23 cellular contexts compared by ENCODE assay signal in the genomic region with DNA sequence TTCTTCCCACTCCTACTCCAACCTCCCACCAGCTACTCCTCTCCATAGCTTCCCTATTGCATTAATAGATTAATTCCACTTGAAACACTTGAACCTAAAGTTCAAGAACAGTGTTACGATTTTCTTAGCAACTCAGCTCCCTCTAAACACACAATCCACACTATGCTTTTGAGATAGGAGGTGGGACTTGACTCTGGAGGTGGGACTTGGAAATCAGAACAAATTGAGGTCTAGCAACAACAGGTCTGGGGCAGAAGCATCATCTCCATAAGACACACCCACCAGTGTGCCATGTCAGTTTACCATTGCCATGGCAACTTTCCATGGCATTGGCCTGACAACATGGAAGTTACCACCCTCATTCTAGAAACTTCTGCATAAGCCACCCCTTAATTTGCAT.
A peak's percentile ranks its signal among the peaks of the same experiment; 100 is the strongest.
DNase-seq lines count a peak whose midpoint lies in the region; ATAC-seq, FAIRE-seq and TF ChIP-seq lines count a peak whose summit lies in the region.
"Had no signal": no experiment of that assay in that cellular context is flagged by ENCODE, and none has a peak within 500 bp of the region (broad histone marks: within the 10 kb centered on the region; RNA-seq: fewer than 3 reads in every experiment).

No MANE protein-coding gene starts in this region.

- H3K27me3 ChIP-seq in lower lobe of right lung (ENCODE audit: low read depth), result no peaks in the 10 kb centered on the region
- H3K27me3 ChIP-seq: BLaER1 had no signal

- peak; percentile 10 for DNase-seq in NAMALWA (ENCODE audit: low spot score)
- peak; percentile 72 for DNase-seq in NCI-H524 treated with DMSO at 0.1 percent for 48 hours (lab: John Stamatoyannopoulos, UW)
- DNase-seq in lower lobe of right lung, result no peak
- no peak for DNase-seq in urothelium cell line (ENCODE audit: low spot score)
- DNase-seq in NCI-H1092 (lab: John Stamatoyannopoulos, UW), result no peak
- DNase-seq in NCI-H446 (lab: John Stamatoyannopoulos, UW), result no peak
- DNase-seq in activated CD8-positive, alpha-beta memory T cell treated with anti-CD3 and anti-CD28 coated beads for 24 hours, result no peak
- DNase-seq: AML-193; CD4-positive, alpha-beta memory T cell; DMS153; DMS79; GDM1; H7; HFFc6; IMR-90 had no signal

- ATAC-seq in lower lobe of right lung, result peak; percentile 50 to 73
- ATAC-seq: A549, GM23338, HCT116 had no signal

- H3K4me1 ChIP-seq in lower lobe of right lung, result no peaks in the 10 kb centered on the region
- H3K4me1 ChIP-seq: A549, BLaER1 had no signal

- no peaks in the 10 kb centered on the region for H3K36me3 ChIP-seq in lower lobe of right lung
- H3K36me3 ChIP-seq: BLaER1 had no signal

- no peak for TF ChIP-seq CTCF in lower lobe of right lung (IDR thresholded peaks at IDR 0.05)

- H3K27ac ChIP-seq in lower lobe of right lung, result no peak overlapping the region
- H3K27ac ChIP-seq: 22Rv1, A549, BLaER1 had no signal

- intact Hi-C loops in lower lobe of right lung (cut with DNase I), result no loop called here

- FAIRE-seq in urothelium cell line (lab: Jason Lieb, UNC), result peak; percentile 9
- FAIRE-seq: A549, GM12892, GM18507, HTR-8/SVneo had no signal

- no peak overlapping the region for H3K4me3 ChIP-seq in lower lobe of right lung
- H3K4me3 ChIP-seq: A549, BLaER1, GM23338 had no signal

- H3K9me3 ChIP-seq in lower lobe of right lung, result no peaks in the 10 kb centered on the region
- H3K9me3 ChIP-seq: A549, BLaER1 had no signal

Comparison
In these comparisons a context has a peak if more than half of its experiments do, and no peak if none do; other contexts are left out.
1. DNase-seq: peak in NAMALWA (single experiment) and NCI-H524 treated with DMSO at 0.1 percent for 48 hours (single experiment); none in lower lobe of right lung (single experiment), urothelium cell line (single experiment), NCI-H1092 (single experiment), NCI-H446 (0 of 2) and activated CD8-positive, alpha-beta memory T cell treated with anti-CD3 and anti-CD28 coated beads for 24 hours (single experiment).